Comparison of ENCODE assay signal across 1 cellular context in genomic region chr3:128849776-128850542, GRCh38.
TF ChIP-seq lines count a peak whose summit lies in the region.

No MANE protein-coding gene starts in this region.

TF ChIP-seq in H1, 55 proteins besides CTCF, POLR2A, EP300 and RAD21:
- TF ChIP-seq TBP (IDR thresholded peaks at IDR 0.05; ENCODE audit: low read depth, low read length), result no peak
- no peak for TF ChIP-seq USF2 (IDR thresholded peaks at IDR 0.05; ENCODE audit: low read length)
- TF ChIP-seq ASH2L (IDR thresholded peaks at IDR 0.05; ENCODE audit: low read length), result no peak
- no peak for TF ChIP-seq KDM5A (IDR thresholded peaks at IDR 0.05; ENCODE audit: low read length)
- no peak for TF ChIP-seq HDAC2 (IDR thresholded peaks at IDR 0.05; ENCODE audit: borderline replicate concordance in 1 of 2, low read depth in 2 of 2, low read length in 2 of 2)
- no peak for TF ChIP-seq JUN (IDR thresholded peaks at IDR 0.05; ENCODE audit: low read depth, low read length)
- no peak for TF ChIP-seq NANOG (IDR thresholded peaks at IDR 0.05; ENCODE audit: insufficient read depth, low read depth, low read length, poor library complexity, severe bottlenecking)
- no peak for TF ChIP-seq SIX5 (IDR thresholded peaks at IDR 0.05; ENCODE audit: low read depth, low read length)
- no peak for TF ChIP-seq EGR1 (IDR thresholded peaks at IDR 0.05; ENCODE audit: borderline replicate concordance, low read depth, low read length)
- TF ChIP-seq RXRA (IDR thresholded peaks at IDR 0.05; ENCODE audit: insufficient read depth, low read depth, low read length), result no peak
- no peak for TF ChIP-seq SUZ12 (IDR thresholded peaks at IDR 0.05; ENCODE audit: low read length)
- no peak for TF ChIP-seq GTF2F1 (IDR thresholded peaks at IDR 0.05; ENCODE audit: borderline replicate concordance, low read depth, low read length)
- no peak for TF ChIP-seq RFX5 (IDR thresholded peaks at IDR 0.05; ENCODE audit: borderline replicate concordance, low read depth, low read length)
- no peak for TF ChIP-seq SIN3A (conservative IDR thresholded peaks at IDR 0.05 in 1 of 2, IDR thresholded peaks at IDR 0.05 in 1 of 2; ENCODE audit: low read depth in 1 of 2, low read length in 2 of 2)
